In genomic region chr10:17174626-17175025, GRCh38 we compare ENCODE assay signal across 17 cellular contexts. TPM values are rescaled to one million over a fixed set of nuclear protein-coding genes. Genes with fewer than 3 reads are reported as not detected.
DNase-seq lines count a peak whose midpoint lies in the region; ATAC-seq and TF ChIP-seq lines count a peak whose summit lies in the region.
"Had no signal": no experiment of that assay in that cellular context is flagged by ENCODE, and none has a peak within 500 bp of the region (broad histone marks: within the 10 kb centered on the region; RNA-seq: fewer than 3 reads in every experiment).

No MANE protein-coding gene starts in this region.

- no peak overlapping the region for H2AFZ ChIP-seq in Loucy (ENCODE audit: low read length)
- peak overlapping the region; percentile 20 for H2AFZ ChIP-seq in osteoblast (ENCODE audit: low read length)

- POLR2A ChIA-PET in GM10248 (lab: Yijun Ruan, JAX) = no interaction called here

- in situ Hi-C loops in ACHN (cut with HindIII; ENCODE audit: low pct_ligation_motif_present, low pct_unique_long_range_greater_than_20kb, low sequenced_read_pairs) = no loop called here

- CTCF ChIA-PET in GM10248 (lab: Yijun Ruan, JAX) = no interaction called here

- peaks cover 21% of the 10 kb centered on the region for H3K4me1 ChIP-seq in Loucy (ENCODE audit: insufficient read depth, low read length, poor library complexity, severe bottlenecking)
- peaks cover 20% of the 10 kb centered on the region for H3K4me1 ChIP-seq in osteoblast (ENCODE audit: insufficient read depth, low read length)
- peaks cover 9 to 17% (median 14%) of the 10 kb centered on the region in 4 donors for H3K4me1 ChIP-seq in upper lobe of left lung

- no peaks in the 10 kb centered on the region for H3K79me2 ChIP-seq in Loucy (ENCODE audit: insufficient read depth, low read length)
- H3K79me2 ChIP-seq in osteoblast (ENCODE audit: insufficient read depth, low read length) = no peaks in the 10 kb centered on the region

- DNase-seq in ACHN (peak; percentile 2), osteoblast (ENCODE audit: insufficient read length, low spot score, missing footprints) (no peak), GM10248 (ENCODE audit: extremely low spot score) (no peak), upper lobe of left lung (no peak), coronary artery (ENCODE audit: low spot score) (no peak)
- no peak for DNase-seq in central memory CD8-positive, alpha-beta T cell (ENCODE audit: low spot score in 2 of 2)
- DNase-seq: 8988T, COR-L47, NCI-H1417 treated with DMSO at 0.1 percent for 48 hours, NCI-H2029 treated with DMSO at 0.1 percent for 48 hours, NCI-H510A, NCI-H82 had no signal

- H3K4me1 Mint-ChIP-seq in central memory CD8-positive, alpha-beta T cell = peaks cover 6% of the 10 kb centered on the region

- no peaks in the 10 kb centered on the region for H3K9me3 ChIP-seq in Loucy (ENCODE audit: insufficient read depth, low read depth, low read length)
- no peaks in the 10 kb centered on the region for H3K9me3 ChIP-seq in osteoblast (ENCODE audit: low read depth, low read length)
- H3K9me3 ChIP-seq in upper lobe of left lung = no peaks in the 10 kb centered on the region

- H3K4me3 Mint-ChIP-seq in central memory CD8-positive, alpha-beta T cell = no peak overlapping the region
- H3K4me3 Mint-ChIP-seq: IgD-negative memory B cell had no signal

- TF ChIP-seq CTCF in Loucy (conservative IDR thresholded peaks at IDR 0.05; ENCODE audit: low read length) = no peak
- TF ChIP-seq CTCF in osteoblast (IDR thresholded peaks at IDR 0.05; ENCODE audit: extremely low read depth, low read depth, low read length) = no peak
- no peak for TF ChIP-seq CTCF in GM10248 (IDR thresholded peaks at IDR 0.05; ENCODE audit: control extremely low read depth, extremely low read depth, low read depth, missing control alignments)
- no peak for TF ChIP-seq CTCF in upper lobe of left lung (IDR thresholded peaks at IDR 0.05)
- TF ChIP-seq CTCF in coronary artery (IDR thresholded peaks at IDR 0.05) = no peak

- H3K9ac ChIP-seq in Loucy (ENCODE audit: low read depth, low read length, poor library complexity, severe bottlenecking) = peak overlapping the region; percentile 54

- H3F3A ChIP-seq in Loucy (ENCODE audit: low read depth) = no peaks in the 10 kb centered on the region

- peaks cover 4% of the 10 kb centered on the region for H3K36me3 Mint-ChIP-seq in central memory CD8-positive, alpha-beta T cell (ENCODE audit: insufficient read depth)

- no peak for TF ChIP-seq EP300 in upper lobe of left lung (IDR thresholded peaks at IDR 0.05)

- H3K27me3 Mint-ChIP-seq in central memory CD8-positive, alpha-beta T cell = no peaks in the 10 kb centered on the region
- H3K27me3 Mint-ChIP-seq: IgD-negative memory B cell had no signal

- H3K4me3 ChIP-seq in Loucy (ENCODE audit: low read length, poor library complexity, severe bottlenecking) (no peak overlapping the region), osteoblast (ENCODE audit: insufficient read depth, low read length) (no peak overlapping the region), upper lobe of left lung (no peak overlapping the region), coronary artery (no peak overlapping the region)

- ATAC-seq in central memory CD8-positive, alpha-beta T cell (replicated peaks; ENCODE audit: extremely low read depth, poor library complexity, severe bottlenecking) = no peak
- no peak for ATAC-seq in GM18907 (IDR thresholded peaks at IDR 0.05; ENCODE audit: unreplicated experiment)
- ATAC-seq in upper lobe of left lung (ENCODE audit: low FRiP score in 2 of 2) = no peak

- H3K27me3 ChIP-seq in Loucy (ENCODE audit: insufficient read depth, low read length, poor library complexity, severe bottlenecking) = no peaks in the 10 kb centered on the region
- no peaks in the 10 kb centered on the region for H3K27me3 ChIP-seq in osteoblast (ENCODE audit: insufficient read depth, low read length)
- H3K27me3 ChIP-seq in upper lobe of left lung = no peaks in the 10 kb centered on the region

- H4K20me1 ChIP-seq in Loucy (ENCODE audit: insufficient read depth, low read length, poor library complexity, severe bottlenecking) (no peaks in the 10 kb centered on the region), osteoblast (ENCODE audit: insufficient read depth, low read length) (no peaks in the 10 kb centered on the region)

- H3K9me2 ChIP-seq in Loucy (replicated peaks; ENCODE audit: low read depth, low read length) = no peaks in the 10 kb centered on the region

- H3K4me2 ChIP-seq in Loucy (ENCODE audit: low read depth, low read length, poor library complexity, severe bottlenecking) = no peak overlapping the region
- H3K4me2 ChIP-seq in osteoblast (ENCODE audit: insufficient read depth, low read length) = no peak overlapping the region

- H3K27ac Mint-ChIP-seq in central memory CD8-positive, alpha-beta T cell (ENCODE audit: low read depth) = peak overlapping the region; percentile 92
- H3K27ac Mint-ChIP-seq: IgD-negative memory B cell had no signal

- H3K36me3 ChIP-seq in Loucy (ENCODE audit: insufficient read depth, low read length) (no peaks in the 10 kb centered on the region), osteoblast (ENCODE audit: insufficient read depth, low read length) (no peaks in the 10 kb centered on the region), upper lobe of left lung (no peaks in the 10 kb centered on the region)

- TF ChIP-seq POLR2A in upper lobe of left lung (IDR thresholded peaks at IDR 0.05) = no peak

- H3K27ac ChIP-seq in osteoblast (ENCODE audit: low read depth, low read length) = no peak overlapping the region
- H3K27ac ChIP-seq in upper lobe of left lung = no peak overlapping the region
- H3K27ac ChIP-seq in coronary artery = no peak overlapping the region
- H3K27ac ChIP-seq: C4-2B had no signal

- H3K9me3 Mint-ChIP-seq in central memory CD8-positive, alpha-beta T cell = no peaks in the 10 kb centered on the region
- H3K9me3 Mint-ChIP-seq: IgD-negative memory B cell had no signal

RNA-seq across cellular contexts. Expression of gene TRDMT1, which starts 26.8 kb away (rescaled TPM):
- 7.1 and 7.6 TPM in 2 replicates for total RNA-seq in osteoblast
- total RNA-seq in upper lobe of left lung = 10 to 100 TPM in 2 of 6 donors, 1 to 10 TPM in 4; 5.8 to 22.0 (median 7.4) TPM

RNA-seq across cellular contexts. Expression of gene CUBN, which starts 45.0 kb away (rescaled TPM):
- 0.88 and 1.1 TPM in 2 replicates for total RNA-seq in osteoblast
- total RNA-seq in upper lobe of left lung = 1 to 10 TPM; 1.0 to 9.4 (median 5.3) TPM
- total RNA-seq: HT-29 had no signal

RNA-seq across cellular contexts. Expression of gene VIM, which starts 53.4 kb away (rescaled TPM):
- total RNA-seq in osteoblast = 10,072 and 10,643 TPM in 2 replicates
- 1,000 to 10,000 TPM in 5 of 6 donors, 100 to 1,000 TPM in 1; 999 to 2,711 (median 1,731) TPM for total RNA-seq in upper lobe of left lung
- total RNA-seq: HT-29 had no signal
